Comparison of ENCODE assay signal across 10 cellular contexts in the genomic region with DNA sequence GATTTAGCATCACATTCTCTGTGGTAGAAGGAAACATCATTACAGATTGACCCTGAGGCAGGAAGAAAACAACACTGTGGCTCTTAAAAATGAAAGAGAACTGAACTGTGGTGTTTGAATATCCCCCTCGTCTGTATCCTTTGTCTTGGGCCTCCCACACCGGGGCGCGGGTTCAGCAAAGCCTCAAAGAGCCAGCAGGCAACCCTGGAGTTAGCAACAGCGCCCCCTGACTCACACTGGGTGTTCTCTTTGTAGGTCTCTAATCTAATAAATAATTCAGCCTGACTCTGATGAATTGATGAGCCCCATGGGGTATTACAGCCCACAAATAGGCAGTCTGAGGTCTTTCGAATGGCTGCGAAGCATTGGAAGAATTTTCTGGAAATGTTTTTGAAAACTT. TPM values are rescaled to one million over a fixed set of nuclear protein-coding genes. Genes with fewer than 3 reads are reported as not detected.
A peak's percentile ranks its signal among the peaks of the same experiment; 100 is the strongest.
DNase-seq lines count a peak whose midpoint lies in the region; ATAC-seq, FAIRE-seq and TF ChIP-seq lines count a peak whose summit lies in the region.
"Had no signal": no experiment of that assay in that cellular context is flagged by ENCODE, and none has a peak within 500 bp of the region (broad histone marks: within the 10 kb centered on the region; RNA-seq: fewer than 3 reads in every experiment).

No MANE protein-coding gene starts in this region.

- no peak overlapping the region for H3K4me3 Mint-ChIP-seq in activated CD4-positive, alpha-beta T cell treated with anti-CD3 and anti-CD28 coated beads for 36 hours

- peaks cover 4% of the 10 kb centered on the region for H3K9me3 Mint-ChIP-seq in activated CD4-positive, alpha-beta T cell treated with anti-CD3 and anti-CD28 coated beads for 36 hours (ENCODE audit: low read depth)

- H3K27ac Mint-ChIP-seq in activated CD4-positive, alpha-beta T cell treated with anti-CD3 and anti-CD28 coated beads for 36 hours, result no peak overlapping the region

- no peaks in the 10 kb centered on the region for H3K4me1 Mint-ChIP-seq in activated CD4-positive, alpha-beta T cell treated with anti-CD3 and anti-CD28 coated beads for 36 hours

- ATAC-seq in activated CD4-positive, alpha-beta T cell treated with anti-CD3 and anti-CD28 coated beads for 36 hours, result no peak
- ATAC-seq in left ventricle myocardium superior (no peak), sciatic nerve (peak; percentile 36)
- ATAC-seq: A549 had no signal

- TF ChIP-seq POLR2A in GM12892 (IDR thresholded peaks at IDR 0.05; ENCODE audit: low read depth, low read length), result no peak

- intact Hi-C loops in activated CD4-positive, alpha-beta T cell treated with anti-CD3 and anti-CD28 coated beads for 36 hours (cut with DNase I, micrococcal nuclease), result no loop called here
- intact Hi-C loops in left ventricle myocardium superior (cut with micrococcal nuclease) (no loop called here), sciatic nerve (cut with DNase I) (no loop called here)

- peaks cover 10% of the 10 kb centered on the region for H3K27me3 Mint-ChIP-seq in activated CD4-positive, alpha-beta T cell treated with anti-CD3 and anti-CD28 coated beads for 36 hours

- CTCF ChIA-PET in activated CD4-positive, alpha-beta T cell treated with anti-CD3 and anti-CD28 coated beads for 36 hours (lab: Charles Lee), result no interaction called here

- DNase-seq in activated CD4-positive, alpha-beta T cell treated with anti-CD3 and anti-CD28 coated beads for 36 hours, result peak; percentile 17
- no peak for DNase-seq in activated CD4-positive, alpha-beta T cell treated with anti-CD3 and anti-CD28 coated beads for 1 hour
- DNase-seq in left ventricle myocardium superior (peak; percentile 38), sciatic nerve (ENCODE audit: low spot score) (peak; percentile 63), GM12892 (ENCODE audit: insufficient read length) (no peak), NCI-H69 (lab: John Stamatoyannopoulos, UW) (no peak)
- no peak for DNase-seq in activated CD4-positive, alpha-beta T cell treated with anti-CD3 and anti-CD28 coated beads for 48 hours

- no peak overlapping the region for H3K4me3 ChIP-seq in WI38 (ENCODE audit: low read depth, low read length)
- H3K4me3 ChIP-seq: A549 had no signal

- POLR2A ChIA-PET in activated CD4-positive, alpha-beta T cell treated with anti-CD3 and anti-CD28 coated beads for 36 hours (lab: Charles Lee), result no interaction called here

- no peaks in the 10 kb centered on the region for H3K36me3 Mint-ChIP-seq in activated CD4-positive, alpha-beta T cell treated with anti-CD3 and anti-CD28 coated beads for 36 hours (ENCODE audit: low read depth)

- TF ChIP-seq CTCF in WI38 (IDR thresholded peaks at IDR 0.05; ENCODE audit: low read depth, low read length), result peak; percentile 29; the same call in 1 of the 2 replicates

- FAIRE-seq in GM12892 (lab: Jason Lieb, UNC), result no peak
- FAIRE-seq: A549, H54 had no signal

RNA-seq across cellular contexts. Expression of gene CTSO, which starts 46.1 kb away (rescaled TPM):
- total RNA-seq in activated CD4-positive, alpha-beta T cell treated with anti-CD3 and anti-CD28 coated beads for 36 hours, result 1 to 10 TPM; 2.6 to 3.0 TPM
- 6.2 TPM for total RNA-seq in left ventricle myocardium superior
- 25.9 TPM for total RNA-seq in sciatic nerve
- polyA plus RNA-seq in GM12892 (2012; ENCODE audit: missing spikeins), result 7.2 TPM

Comparison
In these comparisons a context has a peak if more than half of its experiments do, and no peak if none do; other contexts are left out.
1. DNase-seq: peak in activated CD4-positive, alpha-beta T cell treated with anti-CD3 and anti-CD28 coated beads for 36 hours (single experiment), left ventricle myocardium superior (single experiment) and sciatic nerve (single experiment); none in activated CD4-positive, alpha-beta T cell treated with anti-CD3 and anti-CD28 coated beads for 1 hour (single experiment), GM12892 (single experiment), NCI-H69 (single experiment) and activated CD4-positive, alpha-beta T cell treated with anti-CD3 and anti-CD28 coated beads for 48 hours (single experiment).